Comparison of ENCODE assay signal across 8 cellular contexts in the genomic region with DNA sequence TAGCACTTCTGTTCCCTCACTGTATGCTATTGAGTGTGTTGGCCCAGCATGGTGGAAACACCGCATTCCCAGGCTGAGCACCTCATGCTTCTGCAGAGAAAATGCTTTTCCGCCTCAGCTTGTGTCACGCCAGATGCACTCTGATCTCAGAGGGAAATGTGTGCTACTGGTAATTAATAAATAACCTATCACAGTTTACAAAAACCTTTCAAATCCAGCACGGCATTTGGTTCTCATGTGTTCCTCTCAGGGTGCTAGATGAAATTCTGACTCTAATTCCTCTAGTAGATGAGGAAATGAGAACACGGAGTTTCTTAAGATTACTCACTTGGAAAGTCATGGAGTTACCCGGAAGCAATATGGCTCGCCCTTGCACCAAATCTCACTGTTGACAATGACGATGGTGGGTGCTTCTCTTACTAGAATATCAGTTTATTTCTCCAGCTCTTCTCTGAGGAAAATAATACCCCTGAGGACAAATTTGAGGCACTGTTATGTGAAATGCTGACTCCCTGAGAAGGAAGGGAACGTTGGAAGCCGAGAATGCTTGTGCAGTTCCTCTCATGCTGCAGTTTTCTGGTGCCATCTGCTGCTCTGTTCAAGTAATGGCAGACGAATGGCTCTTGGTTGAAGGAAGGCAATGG.
DNase-seq lines count a peak whose midpoint lies in the region; ATAC-seq and TF ChIP-seq lines count a peak whose summit lies in the region.

No MANE protein-coding gene starts in this region.

- WGBS in psoas muscle, 3 donors = 22 to 36% (median 23%) methylated on average over 11 of the region's 11 CpGs

- intact Hi-C loops in left ventricle myocardium superior (cut with micrococcal nuclease) (loop anchor here (1.0 kb wide), 1 partner anchor 179 kb away; no protein-coding TSS in a partner anchor), psoas muscle (cut with DNase I) (loop anchor here (1.0 to 10.0 kb wide), 3 partner anchors 69 to 179 kb away; no protein-coding TSS in a partner anchor)

- no peaks in the 10 kb centered on the region for H3K9me3 ChIP-seq in psoas muscle

- peak overlapping the region; percentile 67 for H3K4me3 ChIP-seq in psoas muscle

- peaks cover 3% of the 10 kb centered on the region for H3K4me1 ChIP-seq in psoas muscle

- no peaks in the 10 kb centered on the region for H3K27me3 ChIP-seq in psoas muscle (ENCODE audit: insufficient read depth in 3 of 3, low read length in 2 of 3)

- DNase-seq in NK-92 treated with Interleukin-12 subunit alpha and Interleukin-12 subunit beta, amount 100 ng/mL, for 24 hours (lab: John Stamatoyannopoulos, UW) = peak; percentile 6
- DNase-seq in NK-92 (lab: John Stamatoyannopoulos, UW; ENCODE audit: unreplicated experiment) = no peak
- peak; percentile 17 for DNase-seq in HuH-7 (ENCODE audit: low spot score)
- peak; percentile 73 for DNase-seq in NOMO-1 treated with DMSO at 0.1 percent for 48 hours (lab: John Stamatoyannopoulos, UW; ENCODE audit: unreplicated experiment)
- peak in 42 of 56 donors; percentile 4 to 76 (median 34) for DNase-seq in amygdala (lab: John Stamatoyannopoulos, UW)
- no peak for DNase-seq in left ventricle myocardium superior
- DNase-seq in psoas muscle = peak in 1 of 2 donors; percentile 32

- peak overlapping the region; percentile 78 for H3K27ac ChIP-seq in psoas muscle

- H3K36me3 ChIP-seq in psoas muscle (ENCODE audit: insufficient read depth in 1 of 2, low read depth in 1 of 2) = no peaks in the 10 kb centered on the region

- peak; percentile 81 for ATAC-seq in GM21515 (IDR thresholded peaks at IDR 0.05; ENCODE audit: unreplicated experiment)
- peak; percentile 85 for ATAC-seq in left ventricle myocardium superior
- peak; percentile 90 to 98 (median 93) for ATAC-seq in psoas muscle

- TF ChIP-seq CTCF in psoas muscle (IDR thresholded peaks at IDR 0.05) = peak; percentile 94

Comparison
In these comparisons a context has a peak if more than half of its experiments do, and no peak if none do; other contexts are left out.
1. DNase-seq: peak in NK-92 treated with Interleukin-12 subunit alpha and Interleukin-12 subunit beta, amount 100 ng/mL, for 24 hours (single experiment), HuH-7 (single experiment), NOMO-1 treated with DMSO at 0.1 percent for 48 hours (single experiment) and amygdala (42 of 56); none in NK-92 (single experiment) and left ventricle myocardium superior (single experiment).
2. Peak in every context shown above with its lines, with median percentiles within 50 percentile points of each other: ATAC-seq.